In the genomic region with DNA sequence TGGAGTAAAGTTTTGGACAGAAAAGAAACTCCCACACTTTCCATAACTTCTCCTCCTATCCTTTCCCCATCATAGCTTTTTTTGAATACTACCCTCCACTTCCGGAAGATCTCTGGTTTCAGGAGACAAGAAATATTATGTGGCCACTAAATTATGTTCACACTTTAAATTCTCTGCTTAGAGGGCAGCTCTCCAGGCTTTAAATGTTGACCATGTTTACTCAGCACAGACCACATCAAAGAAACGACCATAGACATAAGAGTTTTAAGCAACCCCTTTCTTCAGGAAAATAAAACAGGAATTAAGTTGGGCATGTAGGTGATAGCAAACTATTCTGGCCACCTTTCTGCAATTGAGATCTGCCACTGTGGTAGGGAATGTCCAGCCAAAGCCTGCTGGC, we compare ENCODE assay signal across 33 cellular contexts.
"Had no signal": no experiment of that assay in that cellular context is flagged by ENCODE, and none has a peak within 500 bp of the region (broad histone marks: within the 10 kb centered on the region; RNA-seq: fewer than 3 reads in every experiment).

No MANE protein-coding gene starts in this region.

- H3K27ac ChIP-seq: adrenal gland, ascending aorta, body of pancreas, brain microvascular endothelial cell, breast epithelium, cardiac muscle cell, colonic mucosa had no signal

- H3K4me3 ChIP-seq: adrenal gland, ascending aorta, body of pancreas, breast epithelium, cardiac muscle cell, colonic mucosa had no signal

- H3K27me3 ChIP-seq: adrenal gland, ascending aorta, body of pancreas, brain microvascular endothelial cell, breast epithelium, cardiac muscle cell, colonic mucosa had no signal

- H3K9me3 ChIP-seq: adrenal gland, ascending aorta, body of pancreas, breast epithelium, colonic mucosa had no signal

- FAIRE-seq: astrocyte, bronchial epithelial cell, colon had no signal

- H3K36me3 ChIP-seq: adrenal gland, ascending aorta, brain microvascular endothelial cell, breast epithelium, cardiac muscle cell, colonic mucosa had no signal

- DNase-seq: activated effector memory CD4-positive, alpha-beta T cell treated with anti-CD3 and anti-CD28 coated beads, Interleukin-2, amount 50 U/mL, for 16 hours; activated effector memory CD4-positive, alpha-beta T cell treated with Interleukin-2 at 50 U/mL for 16 hours; activated gamma-delta T cell; activated gamma-delta T cell treated with Interleukin-2 at 50 U/mL for 16 hours; activated naive CD4-positive, alpha-beta T cell; activated naive CD4-positive, alpha-beta T cell treated with anti-CD3 and anti-CD28 coated beads for 36 hours; activated naive CD4-positive, alpha-beta T cell treated with anti-CD3 and anti-CD28 coated beads, Interleukin-2, amount 10 ng/mL, durations not matched to agents 7 days and 5 days; activated naive CD4-positive, alpha-beta T cell treated with anti-CD3 and anti-CD28 coated beads, Interleukin-2, amount 50 U/mL, for 16 hours; activated naive CD8-positive, alpha-beta T cell treated with anti-CD3 and anti-CD28 coated beads for 36 hours; activated naive CD8-positive, alpha-beta T cell treated with anti-CD3 and anti-CD28 coated beads, Interleukin-2, amount 10 ng/mL, durations not matched to agents 7 days and 5 days; activated naive CD8-positive, alpha-beta T cell treated with anti-CD3 and anti-CD28 coated beads, Interleukin-2, amount 50 U/mL, for 24 hours; activated T-cell treated with anti-CD3 and anti-CD28 coated beads, Interleukin-2, amount 50 U/mL, for 4 hours; activated T-cell treated with anti-CD3 and anti-CD28 coated beads, Interleukin-2, amount 50 U/mL, for 48 hours; activated T-cell treated with anti-CD3 and anti-CD28 coated beads, Interleukin-2, amount 50 U/mL, for 72 hours; adrenal gland; amniotic stem cell; amygdala; anterior cingulate cortex; aorta; body of pancreas; brain microvascular endothelial cell; caudate nucleus; central memory CD4-positive, alpha-beta T cell; cerebellar nuclear complex; colonic mucosa had no signal

- ATAC-seq: activated naive CD4-positive, alpha-beta T cell treated with anti-CD3 and anti-CD28 coated beads, Interleukin-2, amount 50 U/mL, for 72 hours; activated naive CD8-positive, alpha-beta T cell treated with anti-CD3 and anti-CD28 coated beads, Interleukin-2, amount 50 U/mL, for 24 hours; activated T-cell treated with anti-CD3 and anti-CD28 coated beads, Interleukin-2, amount 50 U/mL, for 4 hours; activated T-cell treated with anti-CD3 and anti-CD28 coated beads, Interleukin-2, amount 50 U/mL, for 72 hours; activated T-helper 17 cell treated with anti-CD3 and anti-CD28 coated beads, Interleukin-2, amount 50 U/mL, for 72 hours; body of pancreas had no signal

- H3K4me1 ChIP-seq: adrenal gland, ascending aorta, body of pancreas, breast epithelium, colonic mucosa had no signal
